ENCODE assay signal across 1 cellular context in genomic region chr15:24957691-24958090, GRCh38.
TF ChIP-seq lines count a peak whose summit lies in the region.

No MANE protein-coding gene starts in this region.

TF ChIP-seq in IMR-90, 13 proteins besides CTCF, POLR2A, EP300 and RAD21:
- TF ChIP-seq RCOR1 (IDR thresholded peaks at IDR 0.05; ENCODE audit: insufficient replicate concordance, low read length): no peak
- no peak for TF ChIP-seq RFX5 (IDR thresholded peaks at IDR 0.05; ENCODE audit: low read depth, low read length)
- TF ChIP-seq CHD1 (IDR thresholded peaks at IDR 0.05; ENCODE audit: low read depth, low read length): no peak
- no peak for TF ChIP-seq USF2 (IDR thresholded peaks at IDR 0.05; ENCODE audit: low read depth, low read length)
- TF ChIP-seq SMC3 (IDR thresholded peaks at IDR 0.05; ENCODE audit: low read depth, low read length): no peak
- TF ChIP-seq BHLHE40 (IDR thresholded peaks at IDR 0.05; ENCODE audit: low read depth, low read length): no peak
- TF ChIP-seq NFE2L2 (IDR thresholded peaks at IDR 0.05; ENCODE audit: low read depth, low read length): no peak
- no peak for TF ChIP-seq FOS (IDR thresholded peaks at IDR 0.05; ENCODE audit: low read depth, low read length)
- no peak for TF ChIP-seq MAZ (IDR thresholded peaks at IDR 0.05; ENCODE audit: borderline replicate concordance, low read depth, low read length)
- TF ChIP-seq MXI1 (IDR thresholded peaks at IDR 0.05; ENCODE audit: borderline replicate concordance, low read depth, low read length): no peak
- no peak for TF ChIP-seq MAFK (IDR thresholded peaks at IDR 0.05; ENCODE audit: low read depth, low read length)
- TF ChIP-seq CEBPB (IDR thresholded peaks at IDR 0.05; ENCODE audit: low read depth, low read length): no peak
- no peak for TF ChIP-seq ELK1 (IDR thresholded peaks at IDR 0.05; ENCODE audit: borderline replicate concordance, low read depth, low read length)
